In genomic region chr13:40770934-40771618, GRCh38 we compare ENCODE assay signal across 8 cellular contexts. TPM values are rescaled to one million over a fixed set of nuclear protein-coding genes. Genes with fewer than 3 reads are reported as not detected.
DNase-seq lines count a peak whose midpoint lies in the region; ATAC-seq and TF ChIP-seq lines count a peak whose summit lies in the region.

Gene MRPS31, minus strand, starts transcription at chr13:40771190. Its CDS starts 54 bp downstream, at chr13:40771136.

- TF ChIP-seq POLR2A in GM19099 (IDR thresholded peaks at IDR 0.05; ENCODE audit: extremely low read depth, insufficient read length, low read depth): peak; percentile 89

- TF ChIP-seq CTCF in kidney epithelial cell (IDR thresholded peaks at IDR 0.05; ENCODE audit: insufficient read depth, low read length, poor library complexity, severe bottlenecking): no peak

- peak; percentile 98 for DNase-seq in AG20443 (ENCODE audit: low spot score)
- DNase-seq in NCI-H510A (lab: John Stamatoyannopoulos, UW): peak; percentile 62
- DNase-seq in activated CD4-positive, alpha-beta T cell treated with anti-CD3 and anti-CD28 coated beads for 1 hour: peak; percentile 93
- DNase-seq in cerebellum (ENCODE audit: low spot score): peak; percentile 92
- peak; percentile 65 for DNase-seq in kidney epithelial cell (ENCODE audit: low read depth)
- peak; percentile 94 to 95 for DNase-seq in stimulated activated CD4-positive, alpha-beta T cell treated with anti-CD3 and anti-CD28 coated beads, Interleukin-15, amount 100 ng/mL, for 48 hours (ENCODE audit: low read depth in 2 of 2)

- peak within 1 kb of the TSS; percentile 99 for H3K4me3 ChIP-seq in kidney epithelial cell (ENCODE audit: low read depth, low read length)

- no peaks in the 10 kb centered on the region for H3K27me3 ChIP-seq in kidney epithelial cell (ENCODE audit: control insufficient read depth, insufficient read depth, low read length)

- no peaks in the 10 kb centered on the region for H3K36me3 ChIP-seq in kidney epithelial cell (ENCODE audit: control insufficient read depth, insufficient read depth, low read length)

- peak; percentile 98 for ATAC-seq in HG03432 (IDR thresholded peaks at IDR 0.05; ENCODE audit: unreplicated experiment)

RNA-seq across cellular contexts. Expression of gene MRPS31, which starts in this region (rescaled TPM):
- total RNA-seq in cerebellum: 29.7 TPM
- 21.7 and 22.5 TPM in 2 replicates for total RNA-seq in kidney epithelial cell

Comparison
In these comparisons a context has a peak if more than half of its experiments do, and no peak if none do; other contexts are left out.
1. Peak in every context shown above with its lines: DNase-seq, ATAC-seq and H3K4me3 ChIP-seq.